In genomic region chr3:78918361-78919020, GRCh38 we compare ENCODE assay signal across 12 cellular contexts.
A peak's percentile ranks its signal among the peaks of the same experiment; 100 is the strongest.
DNase-seq lines count a peak whose midpoint lies in the region; ATAC-seq and TF ChIP-seq lines count a peak whose summit lies in the region.
"Had no signal": no experiment of that assay in that cellular context is flagged by ENCODE, and none has a peak within 500 bp of the region (broad histone marks: within the 10 kb centered on the region; RNA-seq: fewer than 3 reads in every experiment).

No MANE protein-coding gene starts in this region.

- no peaks in the 10 kb centered on the region for H3K4me1 Mint-ChIP-seq in natural killer cell
- H3K4me1 Mint-ChIP-seq: memory B cell had no signal

- TF ChIP-seq CTCF in Panc1 (IDR thresholded peaks at IDR 0.05) (no peak), hepatocyte (IDR thresholded peaks at IDR 0.05; ENCODE audit: poor library complexity) (no peak), natural killer cell (IDR thresholded peaks at IDR 0.05) (no peak)

- peaks cover 29% of the 10 kb centered on the region for H3K79me2 ChIP-seq in hepatocyte

- no peak overlapping the region for H3K27ac Mint-ChIP-seq in natural killer cell
- H3K27ac Mint-ChIP-seq: memory B cell had no signal

- CTCF ChIA-PET in Panc1 (lab: Charles Lee), result no interaction called here

- peaks cover 0 to 3% of the 10 kb centered on the region in 2 donors for H3K9me3 Mint-ChIP-seq in natural killer cell
- H3K9me3 Mint-ChIP-seq: memory B cell had no signal

- no peaks in the 10 kb centered on the region for H3K9me3 ChIP-seq in Panc1 (ENCODE audit: control insufficient read depth, insufficient read depth, low read depth, low read length)
- no peaks in the 10 kb centered on the region for H3K9me3 ChIP-seq in hepatocyte (ENCODE audit: low read depth)
- H3K9me3 ChIP-seq: gastrocnemius medialis had no signal

- H3K4me1 ChIP-seq in Panc1 (ENCODE audit: control insufficient read depth, insufficient read depth, low read length), result peaks cover 9% of the 10 kb centered on the region
- H3K4me1 ChIP-seq in hepatocyte (ENCODE audit: insufficient read depth), result no peaks in the 10 kb centered on the region
- H3K4me1 ChIP-seq: gastrocnemius medialis had no signal

- H3K27me3 Mint-ChIP-seq in natural killer cell (ENCODE audit: low read depth in 2 of 2), result no peaks in the 10 kb centered on the region
- H3K27me3 Mint-ChIP-seq: memory B cell had no signal

- no peak for TF ChIP-seq POLR2A in erythroblast (IDR thresholded peaks at IDR 0.05; ENCODE audit: low read length)

- DNase-seq in DMS 273 (lab: John Stamatoyannopoulos, UW; ENCODE audit: unreplicated experiment) (peak; percentile 58), Panc1 (ENCODE audit: low read depth, low spot score) (no peak), hepatocyte (ENCODE audit: low spot score) (no peak), natural killer cell (no peak), erythroblast (lab: John Stamatoyannopoulos, UW) (no peak)
- DNase-seq in activated CD8-positive, alpha-beta memory T cell treated with anti-CD3 and anti-CD28 coated beads, Interleukin-2, amount 50 U/mL, for 48 hours, result no peak
- DNase-seq: gastrocnemius medialis, NCI-H526, right cardiac atrium had no signal

- POLR2A ChIA-PET in Panc1 (lab: Charles Lee), result no interaction called here

- H3K4me3 ChIP-seq in Panc1 (ENCODE audit: low read depth in 2 of 2, low read length in 2 of 2), result no peak overlapping the region
- H3K4me3 ChIP-seq in hepatocyte, result no peak overlapping the region
- H3K4me3 ChIP-seq: gastrocnemius medialis had no signal

- H3K9me2 ChIP-seq in hepatocyte (replicated peaks; ENCODE audit: insufficient read depth), result no peaks in the 10 kb centered on the region

- H3K27me3 ChIP-seq in Panc1 (ENCODE audit: control insufficient read depth, insufficient read depth, low read length) (no peaks in the 10 kb centered on the region), hepatocyte (no peaks in the 10 kb centered on the region)
- H3K27me3 ChIP-seq: gastrocnemius medialis had no signal

- intact Hi-C loops in Panc1 (cut with micrococcal nuclease; ENCODE audit: unreplicated experiment) (loop anchor here (10.0 kb wide), 2 partner anchors 46 to 96 kb away; no protein-coding TSS in a partner anchor), natural killer cell (cut with micrococcal nuclease) (no loop called here)

- peak overlapping the region; percentile 75 for H3K27ac ChIP-seq in Panc1 (ENCODE audit: low read length)
- H3K27ac ChIP-seq in hepatocyte, result peak overlapping the region; percentile 75

- no peaks in the 10 kb centered on the region for H3K36me3 Mint-ChIP-seq in natural killer cell
- H3K36me3 Mint-ChIP-seq: memory B cell had no signal

- peak overlapping the region; percentile 14 for H3K4me2 ChIP-seq in hepatocyte

- no peak overlapping the region for H2AFZ ChIP-seq in hepatocyte

- no peak overlapping the region for H3K4me3 Mint-ChIP-seq in natural killer cell
- H3K4me3 Mint-ChIP-seq: memory B cell had no signal

- ATAC-seq in GM21717 (IDR thresholded peaks at IDR 0.05; ENCODE audit: unreplicated experiment) (peak; percentile 51), Panc1 (no peak), natural killer cell (no peak), GM19397 (IDR thresholded peaks at IDR 0.05; ENCODE audit: unreplicated experiment) (no peak)
- ATAC-seq: right cardiac atrium had no signal

- in situ Hi-C loops in Panc1 (cut with HindIII; ENCODE audit: low pct_unique_long_range_greater_than_20kb, low sequenced_read_pairs), result no loop called here

- no TSS peak for BruUV-seq in Panc1 (replicated peaks; lab: Mats Ljungman, UMichigan)

- WGBS in hepatocyte (ENCODE audit: low lambda C conversion rate, missing lambda C conversion rate), result 100% methylated on average over 1 of the region's 1 CpG

- no peaks in the 10 kb centered on the region for H3K36me3 ChIP-seq in Panc1 (ENCODE audit: control insufficient read depth, insufficient read depth, low read length)
- H3K36me3 ChIP-seq in hepatocyte (replicated peaks; ENCODE audit: insufficient read depth, low read depth), result no peaks in the 10 kb centered on the region
- H3K36me3 ChIP-seq: gastrocnemius medialis had no signal

- no peaks in the 10 kb centered on the region for H4K20me1 ChIP-seq in hepatocyte (ENCODE audit: insufficient read depth, poor library complexity, severe bottlenecking)
